8 cellular contexts compared by ENCODE assay signal in the genomic region with DNA sequence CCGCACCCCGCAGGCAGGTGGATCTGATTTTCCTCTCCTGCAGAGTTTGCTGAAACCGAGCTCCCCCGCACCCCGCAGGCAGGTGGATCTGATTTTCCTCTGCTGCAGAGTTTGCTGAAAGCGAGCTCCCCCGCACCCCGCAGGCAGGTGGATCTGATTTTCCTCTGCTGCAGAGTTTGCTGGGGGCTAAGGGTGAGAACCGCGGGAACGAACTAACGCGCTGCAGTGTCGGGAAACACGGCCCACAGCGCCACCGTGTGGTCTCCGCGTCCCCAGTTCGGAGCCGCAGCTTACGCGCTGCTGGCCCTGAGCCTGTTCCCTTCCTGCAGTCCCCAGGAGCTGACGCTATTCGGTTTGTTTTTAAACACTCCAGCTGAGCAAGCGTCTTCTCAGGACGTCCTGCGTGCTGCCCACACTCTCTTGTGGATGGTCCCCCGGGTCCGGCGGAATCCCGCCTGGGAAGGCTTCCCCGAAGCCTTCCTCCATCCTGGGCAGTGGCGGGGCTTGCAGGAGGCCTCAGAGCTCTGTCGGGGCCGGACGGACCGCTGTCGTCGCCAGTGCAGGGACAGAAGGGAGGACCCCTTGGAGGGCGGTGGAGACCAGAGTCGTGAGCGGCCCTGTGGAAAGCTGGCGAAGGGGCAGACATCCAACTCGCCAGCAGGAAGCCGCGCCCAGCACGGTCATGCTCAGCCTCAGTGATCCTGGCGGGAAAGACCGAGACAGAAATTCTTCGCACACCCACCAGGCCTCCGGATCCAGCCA.
DNase-seq lines count a peak whose midpoint lies in the region; ATAC-seq lines count a peak whose summit lies in the region.

No MANE protein-coding gene starts in this region.

- H3K27ac Mint-ChIP-seq in naive thymus-derived CD8-positive, alpha-beta T cell = peak overlapping the region in 1 of 10 donors; percentile 62

- DNase-seq in CD1c-positive myeloid dendritic cell (ENCODE audit: extremely low spot score) = peak; percentile 85
- peak; percentile 85 for DNase-seq in HuH-7 (ENCODE audit: low spot score)
- peak; percentile 41 for DNase-seq in OCI-M2 (lab: John Stamatoyannopoulos, UW; ENCODE audit: unreplicated experiment)
- peak; percentile 80 for DNase-seq in activated T-cell treated with anti-CD3 and anti-CD28 coated beads, Interleukin-2, amount 50 U/mL, for 4 hours
- peak; percentile 82 for DNase-seq in fibroblast of gingiva (ENCODE audit: low read depth)
- peak; percentile 62 to 86 (median 78) for DNase-seq in naive thymus-derived CD8-positive, alpha-beta T cell
- DNase-seq in stimulated activated CD8-positive, alpha-beta memory T cell treated with anti-CD3 and anti-CD28 coated beads, Interleukin-7, amount 100 ng/mL, for 4 hours (ENCODE audit: low read depth in 2 of 2) = peak; percentile 47 to 63

- peaks cover 9% of the 10 kb centered on the region for H3K4me1 Mint-ChIP-seq in activated T-cell treated with anti-CD3 and anti-CD28 coated beads, Interleukin-2, amount 50 U/mL, for 4 hours (ENCODE audit: low read depth)
- peaks cover 0 to 14% (median 8%) of the 10 kb centered on the region in 4 donors for H3K4me1 Mint-ChIP-seq in naive thymus-derived CD8-positive, alpha-beta T cell

- H3K36me3 Mint-ChIP-seq in activated T-cell treated with anti-CD3 and anti-CD28 coated beads, Interleukin-2, amount 50 U/mL, for 4 hours (ENCODE audit: insufficient read depth) = no peaks in the 10 kb centered on the region
- no peaks in the 10 kb centered on the region for H3K36me3 Mint-ChIP-seq in naive thymus-derived CD8-positive, alpha-beta T cell

- POLR2A ChIA-PET in naive thymus-derived CD8-positive, alpha-beta T cell (lab: Charles Lee) = interaction anchor here (1.0 to 1.2 kb wide), 2 partner anchors 265 to 476 kb away, joined by 3 to 4 read pairs; no protein-coding TSS in a partner anchor

- no peaks in the 10 kb centered on the region for H3K9me3 Mint-ChIP-seq in activated T-cell treated with anti-CD3 and anti-CD28 coated beads, Interleukin-2, amount 50 U/mL, for 4 hours
- H3K9me3 Mint-ChIP-seq in naive thymus-derived CD8-positive, alpha-beta T cell = no peaks in the 10 kb centered on the region

- peaks cover 46% of the 10 kb centered on the region for H3K27me3 Mint-ChIP-seq in activated T-cell treated with anti-CD3 and anti-CD28 coated beads, Interleukin-2, amount 50 U/mL, for 4 hours (ENCODE audit: low read depth)
- peaks cover 12 to 39% (median 26%) of the 10 kb centered on the region in 5 donors for H3K27me3 Mint-ChIP-seq in naive thymus-derived CD8-positive, alpha-beta T cell

- H3K4me3 Mint-ChIP-seq in activated T-cell treated with anti-CD3 and anti-CD28 coated beads, Interleukin-2, amount 50 U/mL, for 4 hours = peak overlapping the region; percentile 29
- H3K4me3 Mint-ChIP-seq in naive thymus-derived CD8-positive, alpha-beta T cell = peak overlapping the region in 4 of 10 donors; percentile 10 to 58 (median 54)

- ATAC-seq in GM19463 (IDR thresholded peaks at IDR 0.05; ENCODE audit: unreplicated experiment) = peak; percentile 86
- ATAC-seq in activated T-cell treated with anti-CD3 and anti-CD28 coated beads, Interleukin-2, amount 50 U/mL, for 4 hours = peak; percentile 91 to 94
- ATAC-seq in naive thymus-derived CD8-positive, alpha-beta T cell = peak; percentile 84 to 94

Comparison
In these comparisons a context has a peak if more than half of its experiments do, and no peak if none do; other contexts are left out.
1. Peak in every context shown above with its lines: DNase-seq and ATAC-seq.